ENCODE assay signal across 10 cellular contexts in genomic region chr17:28912281-28912937, GRCh38. TPM values are rescaled to one million over a fixed set of nuclear protein-coding genes. Genes with fewer than 3 reads are reported as not detected.
DNase-seq lines count a peak whose midpoint lies in the region; ATAC-seq and TF ChIP-seq lines count a peak whose summit lies in the region.
"Had no signal": no experiment of that assay in that cellular context is flagged by ENCODE, and none has a peak within 500 bp of the region (broad histone marks: within the 10 kb centered on the region; RNA-seq: fewer than 3 reads in every experiment).

No MANE protein-coding gene starts in this region.

- H3K4me3 Mint-ChIP-seq in CD14-positive monocyte = no peak overlapping the region

- TF ChIP-seq CTCF in CD14-positive monocyte (IDR thresholded peaks at IDR 0.05) = peak; percentile 45
- peak; percentile 30 for TF ChIP-seq CTCF in cardiac fibroblast (IDR thresholded peaks at IDR 0.05; ENCODE audit: low read depth, low read length)

- no peaks in the 10 kb centered on the region for H3K4me1 Mint-ChIP-seq in CD14-positive monocyte

- H3K9ac ChIP-seq in mucosa of rectum (ENCODE audit: low read depth in 1 of 2, low read length in 2 of 2) = peak overlapping the region in 1 of 2 donors; percentile 9

- peak overlapping the region in 4 of 7 donors; percentile 27 to 79 (median 58) for H3K27ac Mint-ChIP-seq in CD14-positive monocyte

- no peak overlapping the region for H3K4me3 ChIP-seq in cardiac fibroblast (replicated peaks in 1 of 2; ENCODE audit: low read depth in 2 of 2, low read length in 2 of 2)
- no peak overlapping the region for H3K4me3 ChIP-seq in mucosa of rectum (ENCODE audit: low read length in 2 of 2)
- H3K4me3 ChIP-seq: prostate gland had no signal

- H3K9me3 Mint-ChIP-seq in CD14-positive monocyte = no peaks in the 10 kb centered on the region

- H3K27me3 ChIP-seq in mucosa of rectum (ENCODE audit: control insufficient read depth in 2 of 2, insufficient read depth in 2 of 2, low read length in 2 of 2) = no peaks in the 10 kb centered on the region

- no peak for ATAC-seq in GM19035 (IDR thresholded peaks at IDR 0.05; ENCODE audit: unreplicated experiment)
- no peak for ATAC-seq in GM18873 (IDR thresholded peaks at IDR 0.05; ENCODE audit: low FRiP score, unreplicated experiment)

- peaks cover 16 to 23% of the 10 kb centered on the region in 2 donors for H3K4me1 ChIP-seq in mucosa of rectum (ENCODE audit: control insufficient read depth in 2 of 2, insufficient read depth in 2 of 2, low read length in 2 of 2)
- H3K4me1 ChIP-seq: prostate gland had no signal

- peaks cover 0 to 1% (median 0%) of the 10 kb centered on the region in 3 donors for H3K27me3 Mint-ChIP-seq in CD14-positive monocyte (ENCODE audit: low read depth in 3 of 3)

- H3K9me3 ChIP-seq in mucosa of rectum (ENCODE audit: control insufficient read depth in 2 of 2, low read length in 2 of 2) = no peaks in the 10 kb centered on the region
- H3K9me3 ChIP-seq: prostate gland had no signal

- H3K36me3 Mint-ChIP-seq in CD14-positive monocyte = peaks cover 93 to 95% of the 10 kb centered on the region in 2 donors

- DNase-seq in CD14-positive monocyte (ENCODE audit: low spot score) (no peak), HuH-7 (ENCODE audit: low spot score) (peak; percentile 42), cardiac fibroblast (ENCODE audit: low read depth in 2 of 2) (no peak), AML-193 (lab: John Stamatoyannopoulos, UW) (no peak), NCI-H2171 treated with DMSO at 0.1 percent for 48 hours (lab: John Stamatoyannopoulos, UW) (no peak)
- DNase-seq: NCI-H2227 treated with DMSO at 0.1 percent for 48 hours had no signal

- peaks cover 89 to 91% of the 10 kb centered on the region in 2 donors for H3K36me3 ChIP-seq in mucosa of rectum (ENCODE audit: control insufficient read depth in 2 of 2, insufficient read depth in 2 of 2, low read length in 2 of 2)

- peak overlapping the region; percentile 26 to 61 for H3K27ac ChIP-seq in mucosa of rectum (ENCODE audit: low read depth in 2 of 2, low read length in 2 of 2)
- H3K27ac ChIP-seq: prostate gland had no signal

- intact Hi-C loops in CD14-positive monocyte (cut with micrococcal nuclease) = no loop called here

RNA-seq across cellular contexts. Expression of gene DHRS13, which starts 9.5 kb away (rescaled TPM):
- 1 to 10 TPM; 3.7 to 4.5 TPM for polyA plus RNA-seq in CD14-positive monocyte

RNA-seq across cellular contexts. Expression of gene FLOT2, which starts 14.9 kb away (rescaled TPM):
- polyA plus RNA-seq in CD14-positive monocyte = 100 to 1,000 TPM; 244 to 271 TPM

RNA-seq across cellular contexts. Expression of gene PHF12, which starts 38.9 kb away (rescaled TPM):
- polyA plus RNA-seq in CD14-positive monocyte = 1 to 10 TPM; 1.4 to 2.5 TPM

RNA-seq across cellular contexts. Expression of gene ERAL1, which starts 57.6 kb away (rescaled TPM):
- polyA plus RNA-seq in CD14-positive monocyte = 10 to 100 TPM; 33.8 to 34.5 TPM
